ENCODE assay signal across 14 cellular contexts in genomic region chr3:36394176-36394575, GRCh38. TPM values are rescaled to one million over a fixed set of nuclear protein-coding genes. Genes with fewer than 3 reads are reported as not detected.
"Had no signal": no experiment of that assay in that cellular context is flagged by ENCODE, and none has a peak within 500 bp of the region (broad histone marks: within the 10 kb centered on the region; RNA-seq: fewer than 3 reads in every experiment).

No MANE protein-coding gene starts in this region.

- H3K4me3 ChIP-seq: psoas muscle, right lobe of liver, suprapubic skin had no signal

- DNase-seq: activated CD4-positive, CD25-positive, alpha-beta regulatory T cell treated with anti-CD3 and anti-CD28 coated beads, Interleukin-2, amount 50 U/mL, for 72 hours; activated naive CD4-positive, alpha-beta T cell treated with Interleukin-2 at 50 U/mL for 16 hours; activated T-cell treated with anti-CD3 and anti-CD28 coated beads for 4 hours; dermis blood vessel endothelial cell; effector memory CD8-positive, alpha-beta T cell; midbrain; psoas muscle; right lobe of liver; T-helper 9 cell had no signal

- H3K27ac Mint-ChIP-seq: effector memory CD8-positive, alpha-beta T cell; stimulated activated naive CD8-positive, alpha-beta T cell treated with anti-CD3 and anti-CD28 coated beads, Interleukin-15, Interleukin-2, amounts not matched to agents 100 ng/mL and 50 ng/mL, for 24 hours; type B pancreatic cell had no signal

- H3K9me3 ChIP-seq: psoas muscle, right lobe of liver, suprapubic skin had no signal

- H3K27me3 ChIP-seq: right lobe of liver, suprapubic skin had no signal

- H3K4me1 Mint-ChIP-seq: central memory CD8-positive, alpha-beta T cell had no signal

- H3K4me1 ChIP-seq: psoas muscle, right lobe of liver, suprapubic skin had no signal

- H3K36me3 ChIP-seq: right lobe of liver, suprapubic skin had no signal

- H3K27me3 Mint-ChIP-seq: central memory CD8-positive, alpha-beta T cell; effector memory CD8-positive, alpha-beta T cell had no signal

- H3K36me3 Mint-ChIP-seq: type B pancreatic cell had no signal

- H3K27ac ChIP-seq: psoas muscle, right lobe of liver, suprapubic skin had no signal

- H3K9me3 Mint-ChIP-seq: stimulated activated naive CD8-positive, alpha-beta T cell treated with anti-CD3 and anti-CD28 coated beads, Interleukin-15, Interleukin-2, amounts not matched to agents 100 ng/mL and 50 ng/mL, for 24 hours; type B pancreatic cell had no signal

- H3K4me3 Mint-ChIP-seq: central memory CD8-positive, alpha-beta T cell; effector memory CD8-positive, alpha-beta T cell; stimulated activated naive CD8-positive, alpha-beta T cell treated with anti-CD3 and anti-CD28 coated beads, Interleukin-15, Interleukin-2, amounts not matched to agents 100 ng/mL and 50 ng/mL, for 24 hours; type B pancreatic cell had no signal

RNA-seq across cellular contexts. Expression of gene STAC, which starts 13.9 kb away (rescaled TPM):
- total RNA-seq: activated CD8-positive, alpha-beta memory T cell treated with anti-CD3 and anti-CD28 coated beads for 36 hours had no signal
